ENCODE assay signal across 1 cellular context in genomic region chr1:109425391-109425790, GRCh38.
TF ChIP-seq lines count a peak whose summit lies in the region.

No MANE protein-coding gene starts in this region.

TF ChIP-seq in K562, 482 proteins besides CTCF, POLR2A, EP300 and RAD21:
- 0 out of 2 replicates have a peak, but pooled peaks have one; percentile 73 for TF ChIP-seq THRAP3 (IDR thresholded peaks at IDR 0.05; ENCODE audit: borderline replicate concordance)
- TF ChIP-seq ZBTB40 (IDR thresholded peaks at IDR 0.05) = 0 out of 2 replicates have a peak, but pooled peaks have one; percentile 6
- TF ChIP-seq ZBTB40 (CRISPR knock-in tag; IDR thresholded peaks at IDR 0.05) = no peak
- TF ChIP-seq MAZ (CRISPR knock-in tag; conservative IDR thresholded peaks at IDR 0.05 in 1 of 2, IDR thresholded peaks at IDR 0.05 in 1 of 2) = 0 out of 4 replicates have a peak, but pooled peaks of 1 of the 2 experiments have one; percentile 18
- peak in 2 of 3 experiments; percentile 14 to 46 for TF ChIP-seq YY1 (IDR thresholded peaks at IDR 0.05; ENCODE audit: borderline replicate concordance in 1 of 3, control insufficient read depth in 1 of 3, extremely low read depth in 1 of 3, insufficient read depth in 3 of 3, insufficient read length in 1 of 3, insufficient replicate concordance in 2 of 3, low read depth in 1 of 3, low read length in 2 of 3)
- TF ChIP-seq E2F6 (IDR thresholded peaks at IDR 0.05; ENCODE audit: borderline replicate concordance in 1 of 2, extremely low read depth in 1 of 2, insufficient read depth in 1 of 2, insufficient read length in 1 of 2, low read depth in 1 of 2, low read length in 1 of 2, poor library complexity in 1 of 2, severe bottlenecking in 1 of 2) = no peak
- TF ChIP-seq PHF20 (IDR thresholded peaks at IDR 0.05; ENCODE audit: partially characterized antibody) = no peak
- TF ChIP-seq GATAD2B (IDR thresholded peaks at IDR 0.05; ENCODE audit: borderline replicate concordance) = 0 out of 2 replicates have a peak, but pooled peaks have one; percentile 12
- TF ChIP-seq, protein P1, sequence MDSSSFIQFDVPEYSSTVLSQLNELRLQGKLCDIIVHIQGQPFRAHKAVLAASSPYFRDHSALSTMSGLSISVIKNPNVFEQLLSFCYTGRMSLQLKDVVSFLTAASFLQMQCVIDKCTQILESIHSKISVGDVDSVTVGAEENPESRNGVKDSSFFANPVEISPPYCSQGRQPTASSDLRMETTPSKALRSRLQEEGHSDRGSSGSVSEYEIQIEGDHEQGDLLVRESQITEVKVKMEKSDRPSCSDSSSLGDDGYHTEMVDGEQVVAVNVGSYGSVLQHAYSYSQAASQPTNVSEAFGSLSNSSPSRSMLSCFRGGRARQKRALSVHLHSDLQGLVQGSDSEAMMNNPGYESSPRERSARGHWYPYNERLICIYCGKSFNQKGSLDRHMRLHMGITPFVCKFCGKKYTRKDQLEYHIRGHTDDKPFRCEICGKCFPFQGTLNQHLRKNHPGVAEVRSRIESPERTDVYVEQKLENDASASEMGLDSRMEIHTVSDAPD (CRISPR knock-in tag; IDR thresholded peaks at IDR 0.05) = no peak
- no peak for TF ChIP-seq ZNF133 (CRISPR knock-in tag; IDR thresholded peaks at IDR 0.05)
- no peak for TF ChIP-seq ESRRA (IDR thresholded peaks at IDR 0.05; ENCODE audit: borderline replicate concordance, low read depth)
